Comparison of ENCODE assay signal across 2 cellular contexts in genomic region chr19:51093510-51094345, GRCh38.
TF ChIP-seq lines count a peak whose summit lies in the region.

No MANE protein-coding gene starts in this region.

TF ChIP-seq in IMR-90, 13 proteins besides CTCF, POLR2A, EP300 and RAD21:
- TF ChIP-seq RFX5 (IDR thresholded peaks at IDR 0.05; ENCODE audit: low read depth, low read length): no peak

TF ChIP-seq in H1, 55 proteins besides CTCF, POLR2A, EP300 and RAD21:
- TF ChIP-seq CHD7 (IDR thresholded peaks at IDR 0.05; ENCODE audit: insufficient replicate concordance, low read length): no peak
- no peak for TF ChIP-seq RXRA (IDR thresholded peaks at IDR 0.05; ENCODE audit: insufficient read depth, low read depth, low read length)
- no peak for TF ChIP-seq ASH2L (IDR thresholded peaks at IDR 0.05; ENCODE audit: low read length)
- TF ChIP-seq TAF7 (optimal IDR thresholded peaks at IDR 0.05; ENCODE audit: borderline replicate concordance, low read depth, low read length): no peak
- TF ChIP-seq SP2 (IDR thresholded peaks at IDR 0.05; ENCODE audit: low read length): no peak
- TF ChIP-seq SP1 (IDR thresholded peaks at IDR 0.05; ENCODE audit: low read depth, low read length): no peak
